ENCODE assay signal across 14 cellular contexts in the genomic region with DNA sequence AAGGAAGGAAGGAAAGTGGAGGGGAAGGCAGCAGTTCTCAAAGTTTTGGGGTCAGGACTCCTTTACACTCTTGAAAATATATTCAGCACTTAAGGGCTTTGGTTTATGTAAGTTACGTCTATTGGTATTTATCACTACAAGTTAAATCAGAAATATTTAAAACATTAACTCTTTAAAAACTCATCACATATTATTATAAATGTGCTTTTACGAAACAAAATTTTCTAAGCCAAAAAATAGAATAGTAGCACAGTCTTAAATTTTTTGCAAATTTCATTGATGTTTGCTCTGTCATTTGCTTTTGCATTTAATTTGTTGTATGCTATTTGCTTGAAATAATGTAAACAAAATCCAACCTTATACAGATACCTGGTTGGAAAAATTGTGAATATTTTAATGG. TPM values are rescaled to one million over a fixed set of nuclear protein-coding genes. Genes with fewer than 3 reads are reported as not detected.
DNase-seq lines count a peak whose midpoint lies in the region; ATAC-seq and TF ChIP-seq lines count a peak whose summit lies in the region.
"Had no signal": no experiment of that assay in that cellular context is flagged by ENCODE, and none has a peak within 500 bp of the region (broad histone marks: within the 10 kb centered on the region; RNA-seq: fewer than 3 reads in every experiment).

No MANE protein-coding gene starts in this region.

- H3K4me1 ChIP-seq in H9 (ENCODE audit: insufficient read depth, low read length) (no peaks in the 10 kb centered on the region; the same call in 1 of the 2 replicates), endodermal cell (ENCODE audit: control insufficient read depth, insufficient read depth, low read length) (no peaks in the 10 kb centered on the region), trophoblast cell (ENCODE audit: control insufficient read depth in 1 of 2, insufficient read depth in 2 of 2, low read length in 2 of 2) (peaks cover 0 to under 1% of the 10 kb centered on the region in 2 experiments)

- no peak overlapping the region for H3K14ac ChIP-seq in H9 (ENCODE audit: insufficient read depth, low read length)
- no peak overlapping the region for H3K14ac ChIP-seq in trophoblast cell (ENCODE audit: low read length)

- no peak overlapping the region for H2BK5ac ChIP-seq in H9 (ENCODE audit: insufficient read length, low read length)
- no peak overlapping the region for H2BK5ac ChIP-seq in trophoblast cell (ENCODE audit: low read depth, low read length, poor library complexity)

- no peak overlapping the region for H4K8ac ChIP-seq in H9 (replicated peaks; ENCODE audit: insufficient read length, low read depth, low read length)
- no peak overlapping the region for H4K8ac ChIP-seq in trophoblast cell (ENCODE audit: low read depth, low read length)

- no peak overlapping the region for H3K4ac ChIP-seq in H9 (ENCODE audit: low read depth, low read length)
- H3K4ac ChIP-seq in trophoblast cell (ENCODE audit: low read depth, low read length) = peak overlapping the region; percentile 97

- POLR2A ChIA-PET in WTC11 (lab: Charles Lee) = no interaction called here

- TF ChIP-seq CTCF in H9 (conservative IDR thresholded peaks at IDR 0.05) = no peak
- no peak for TF ChIP-seq CTCF in WTC11 (IDR thresholded peaks at IDR 0.05)
- TF ChIP-seq CTCF in endodermal cell (conservative IDR thresholded peaks at IDR 0.05) = no peak

- no peaks in the 10 kb centered on the region for H3K27me3 Mint-ChIP-seq in H9 (ENCODE audit: low read depth)
- no peaks in the 10 kb centered on the region for H3K27me3 Mint-ChIP-seq in WTC11 (ENCODE audit: low read depth)
- H3K27me3 Mint-ChIP-seq in endodermal cell (ENCODE audit: insufficient read depth) = no peaks in the 10 kb centered on the region
- H3K27me3 Mint-ChIP-seq: CD4-positive, alpha-beta memory T cell had no signal

- H3K27ac ChIP-seq in H9 (ENCODE audit: insufficient read length, low read depth, low read length) = no peak overlapping the region
- no peak overlapping the region for H3K27ac ChIP-seq in endodermal cell (ENCODE audit: low read depth, low read length)
- H3K27ac ChIP-seq in trophoblast cell (ENCODE audit: low read depth, low read length) = no peak overlapping the region

- H3K4me1 Mint-ChIP-seq in H9 = peaks cover 28 to 39% of the 10 kb centered on the region in 2 experiments
- peaks cover 46% of the 10 kb centered on the region for H3K4me1 Mint-ChIP-seq in WTC11
- H3K4me1 Mint-ChIP-seq in endodermal cell = peaks cover 38% of the 10 kb centered on the region

- H3K4me3 Mint-ChIP-seq in H9 = no peak overlapping the region
- H3K4me3 Mint-ChIP-seq in WTC11 = no peak overlapping the region
- no peak overlapping the region for H3K4me3 Mint-ChIP-seq in endodermal cell

- CTCF ChIA-PET in WTC11 (lab: Charles Lee) = no interaction called here

- no peak overlapping the region for H3K9ac ChIP-seq in H9 (ENCODE audit: extremely low read depth, insufficient read length, low read length)
- no peak overlapping the region for H3K9ac ChIP-seq in endodermal cell (ENCODE audit: extremely low read depth, low read length, poor library complexity, severe bottlenecking)
- no peak overlapping the region for H3K9ac ChIP-seq in trophoblast cell (ENCODE audit: low read length)

- H3K27ac Mint-ChIP-seq in H9 = peak overlapping the region in 2 of 3 experiments; percentile 10 to 47; a peak in 2 of 7 replicates
- H3K27ac Mint-ChIP-seq in WTC11 = peak overlapping the region; percentile 14; the same call in 1 of the 2 replicates
- peak overlapping the region; percentile 78 for H3K27ac Mint-ChIP-seq in endodermal cell
- H3K27ac Mint-ChIP-seq in activated naive CD4-positive, alpha-beta T cell treated with anti-CD3 and anti-CD28 coated beads, Interleukin-2, amount 50 U/mL, for 72 hours = no peak overlapping the region

- H3K18ac ChIP-seq in H9 (ENCODE audit: insufficient read length, low read depth, low read length) (no peak overlapping the region), trophoblast cell (ENCODE audit: low read length) (no peak overlapping the region)

- H2AFZ ChIP-seq in H9 (ENCODE audit: low read length) (no peak overlapping the region), trophoblast cell (ENCODE audit: insufficient read depth, low read length, poor library complexity) (no peak overlapping the region)

- no peak for ATAC-seq in WTC11
- no peak for ATAC-seq in activated naive CD4-positive, alpha-beta T cell treated with anti-CD3 and anti-CD28 coated beads, Interleukin-2, amount 50 U/mL, for 72 hours
- ATAC-seq in GM19455 (IDR thresholded peaks at IDR 0.05; ENCODE audit: unreplicated experiment) = no peak

- H3K56ac ChIP-seq in H9 (ENCODE audit: insufficient read length, low read depth, low read length) = no peak overlapping the region

- no peaks in the 10 kb centered on the region for H4K20me1 ChIP-seq in H9 (ENCODE audit: control insufficient read depth, insufficient read depth, insufficient read length)

- H3K9me3 Mint-ChIP-seq in H9 = no peaks in the 10 kb centered on the region
- no peaks in the 10 kb centered on the region for H3K9me3 Mint-ChIP-seq in WTC11
- H3K9me3 Mint-ChIP-seq in endodermal cell = no peaks in the 10 kb centered on the region
- H3K9me3 Mint-ChIP-seq in activated naive CD4-positive, alpha-beta T cell treated with anti-CD3 and anti-CD28 coated beads, Interleukin-2, amount 50 U/mL, for 72 hours = no peaks in the 10 kb centered on the region
- H3K9me3 Mint-ChIP-seq: CD4-positive, alpha-beta memory T cell had no signal

- no peak for DNase-seq in H9
- DNase-seq in WTC11 (ENCODE audit: low spot score) = no peak
- no peak for DNase-seq in endodermal cell
- DNase-seq in trophoblast cell = no peak
- no peak for DNase-seq in activated naive CD4-positive, alpha-beta T cell treated with anti-CD3 and anti-CD28 coated beads, Interleukin-2, amount 50 U/mL, for 72 hours (ENCODE audit: low spot score in 2 of 2)
- DNase-seq in activated effector memory CD4-positive, alpha-beta T cell treated with Interleukin-2 at 50 U/mL for 16 hours = no peak
- DNase-seq: C1 segment of cervical spinal cord; CD4-positive, alpha-beta memory T cell; COR-L47; DMS153; DND-41; GOT3; HCEC 1CT had no signal

- H3K9me3 ChIP-seq in H9 (ENCODE audit: control insufficient read depth, low read depth, low read length) (no peaks in the 10 kb centered on the region), endodermal cell (ENCODE audit: control insufficient read depth, low read length) (no peaks in the 10 kb centered on the region), trophoblast cell (ENCODE audit: insufficient read depth, low read depth, low read length) (no peaks in the 10 kb centered on the region)

- H3K4me2 ChIP-seq in H9 (ENCODE audit: insufficient read depth, insufficient read length, low read length) (no peak overlapping the region), trophoblast cell (ENCODE audit: low read length) (no peak overlapping the region)

- H3K36me3 ChIP-seq in endodermal cell (ENCODE audit: control insufficient read depth, insufficient read depth, low read length) (peaks cover 30% of the 10 kb centered on the region), trophoblast cell (ENCODE audit: control insufficient read depth in 1 of 2, insufficient read depth in 2 of 2, low read length in 2 of 2) (peaks cover 3 to 7% of the 10 kb centered on the region in 2 experiments)

- H4K91ac ChIP-seq in H9 (ENCODE audit: insufficient read length, low read depth, low read length) (no peak overlapping the region), trophoblast cell (ENCODE audit: low read depth, low read length) (no peak overlapping the region)

- H3K36me3 Mint-ChIP-seq in H9 (ENCODE audit: insufficient read depth in 1 of 3, low read depth in 3 of 3) = peaks cover 3 to 25% (median 21%) of the 10 kb centered on the region in 3 experiments; a peak in 5 of 7 replicates
- H3K36me3 Mint-ChIP-seq in WTC11 = peaks cover 12% of the 10 kb centered on the region
- peaks cover 15% of the 10 kb centered on the region for H3K36me3 Mint-ChIP-seq in endodermal cell (ENCODE audit: low read depth)
- peaks cover 0 to under 1% of the 10 kb centered on the region in 2 donors for H3K36me3 Mint-ChIP-seq in activated naive CD4-positive, alpha-beta T cell treated with anti-CD3 and anti-CD28 coated beads, Interleukin-2, amount 50 U/mL, for 72 hours

- H2BK120ac ChIP-seq in H9 (ENCODE audit: low read depth, low read length, poor library complexity, severe bottlenecking) (no peak overlapping the region), trophoblast cell (ENCODE audit: insufficient read depth, low read length, poor library complexity) (no peak overlapping the region)

- H2BK15ac ChIP-seq in H9 (ENCODE audit: low read depth, low read length) = no peak overlapping the region

- H3K23me2 ChIP-seq in H9 (ENCODE audit: insufficient read length, low read depth, low read length, poor library complexity, severe bottlenecking) = no peaks in the 10 kb centered on the region

- H3T11ph ChIP-seq in H9 (ENCODE audit: low read length) = no peak overlapping the region

- H2BK12ac ChIP-seq in H9 (ENCODE audit: insufficient read length, low read depth, low read length) = no peak overlapping the region
- H2BK12ac ChIP-seq in trophoblast cell (ENCODE audit: low read length) = no peak overlapping the region

- 100% methylated on average over 1 of the region's 2 CpGs for WGBS in H9 (ENCODE audit: extremely low coverage, insufficient read length, low lambda C conversion rate)
- WGBS in endodermal cell (ENCODE audit: insufficient coverage in 1 of 2, insufficient read length in 1 of 2), 2 experiments = 100% methylated on average over 1 of the region's 2 CpGs; no CpG with 5 or more reads in 1 of the 2 experiments
- no CpG with 5 or more reads among the region's 2 CpGs for WGBS in trophoblast cell (ENCODE audit: extremely low coverage, insufficient coverage, insufficient read length)

- no peak overlapping the region for H3K4me3 ChIP-seq in endodermal cell (ENCODE audit: low read length)
- H3K4me3 ChIP-seq in trophoblast cell (ENCODE audit: low read depth, low read length) = no peak overlapping the region

- no peak overlapping the region for H2AK5ac ChIP-seq in H9 (ENCODE audit: insufficient read length, low read length)
- no peak overlapping the region for H2AK5ac ChIP-seq in trophoblast cell (ENCODE audit: low read length)

- no peaks in the 10 kb centered on the region for H3K27me3 ChIP-seq in H9 (ENCODE audit: insufficient read depth, low read length)
- no peaks in the 10 kb centered on the region for H3K27me3 ChIP-seq in endodermal cell (ENCODE audit: control insufficient read depth, insufficient read depth, low read length, poor library complexity, severe bottlenecking)
- no peaks in the 10 kb centered on the region for H3K27me3 ChIP-seq in trophoblast cell (ENCODE audit: insufficient read depth, low read length)

- H3K79me1 ChIP-seq in H9 (ENCODE audit: insufficient read depth, low read depth, low read length, poor library complexity, severe bottlenecking) (peaks cover 3% of the 10 kb centered on the region), trophoblast cell (ENCODE audit: low read length) (no peaks in the 10 kb centered on the region)

- H3K79me2 ChIP-seq in H9 (ENCODE audit: insufficient read depth, low read length) (peaks cover 34% of the 10 kb centered on the region; the same call in 1 of the 2 replicates), trophoblast cell (ENCODE audit: control insufficient read depth, insufficient read depth, low read length, poor library complexity) (peaks cover 11% of the 10 kb centered on the region)

- no peak overlapping the region for H4K5ac ChIP-seq in H9 (ENCODE audit: insufficient read length, low read depth, low read length)

- H4K12ac ChIP-seq in trophoblast cell (ENCODE audit: low read depth, low read length) = no peak overlapping the region

- H3K23ac ChIP-seq in H9 (ENCODE audit: insufficient read length, low read depth, low read length) = no peak overlapping the region
- H3K23ac ChIP-seq in trophoblast cell (ENCODE audit: low read length) = no peak overlapping the region

- H2BK20ac ChIP-seq in H9 (ENCODE audit: low read depth, low read length, poor library complexity, severe bottlenecking) = no peak overlapping the region

RNA-seq across cellular contexts. Expression of a gene that starts 7.5 kb away (rescaled TPM):
- total RNA-seq in H9 (2021) = 29.6 and 31.8 TPM in 2 replicates
- 26.1 to 28.2 TPM (median 27.0 TPM) in 3 replicates for total RNA-seq in WTC11 (2021)
- total RNA-seq in endodermal cell = 10 to 100 TPM; 29.5 to 37.1 TPM
- polyA plus RNA-seq in endodermal cell (2013, experiment 1 of 2) = 31.3 TPM
- 30.6 TPM for polyA plus RNA-seq in endodermal cell (2013, experiment 2 of 2)
- 47.6 and 48.5 TPM in 2 replicates for polyA plus RNA-seq in trophoblast cell (2013)
- 10 to 100 TPM; 15.4 to 17.8 TPM for total RNA-seq in activated naive CD4-positive, alpha-beta T cell treated with anti-CD3 and anti-CD28 coated beads, Interleukin-2, amount 50 U/mL, for 72 hours

RNA-seq across cellular contexts. Expression of a gene that starts 53.0 kb away (rescaled TPM):
- total RNA-seq in H9 (2021) (59.2 and 59.9 TPM in 2 replicates), WTC11 (2021) (90.3 to 95.7 TPM (median 90.9 TPM) in 3 replicates), endodermal cell (10 to 100 TPM; 47.6 to 48.1 TPM)
- 45.2 TPM for polyA plus RNA-seq in endodermal cell (2013, experiment 1 of 2)
- polyA plus RNA-seq in endodermal cell (2013, experiment 2 of 2) = 38.8 TPM
- polyA plus RNA-seq in trophoblast cell (2013) = 39.6 and 40.5 TPM in 2 replicates
- 100 to 1,000 TPM in 1 of 2 donors, 10 to 100 TPM in 1; 40.3 to 104 TPM for total RNA-seq in activated naive CD4-positive, alpha-beta T cell treated with anti-CD3 and anti-CD28 coated beads, Interleukin-2, amount 50 U/mL, for 72 hours

Comparison
In these comparisons a context has a peak if more than half of its experiments do, and no peak if none do; other contexts are left out.
1. H3K27ac Mint-ChIP-seq: peak in H9 (2 of 3), WTC11 (single experiment) and endodermal cell (single experiment); none in activated naive CD4-positive, alpha-beta T cell treated with anti-CD3 and anti-CD28 coated beads, Interleukin-2, amount 50 U/mL, for 72 hours (0 of 2).